ENCODE assay signal across 2 cellular contexts in the genomic region with DNA sequence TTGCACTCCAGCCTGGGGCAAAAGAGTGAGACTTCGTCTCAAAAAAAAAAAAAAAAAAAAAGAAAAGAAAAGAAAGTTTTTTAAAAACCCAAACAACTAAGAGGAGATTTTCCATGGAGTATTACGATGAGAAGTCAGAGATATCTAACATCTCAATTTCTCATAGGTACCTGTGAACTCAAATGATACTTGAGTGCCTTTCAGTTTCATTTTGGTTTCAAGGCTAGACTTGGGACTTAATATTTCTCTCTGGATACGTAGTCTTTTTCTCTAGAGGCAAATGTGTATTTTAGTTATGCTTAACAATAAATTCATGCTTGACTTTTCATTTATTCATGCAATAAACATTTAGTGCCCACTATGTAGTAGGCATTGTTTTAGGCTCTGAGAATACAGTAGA.
TF ChIP-seq lines count a peak whose summit lies in the region.

No MANE protein-coding gene starts in this region.

TF ChIP-seq in liver, 16 proteins besides CTCF, POLR2A, EP300 and RAD21:
- no peak for TF ChIP-seq HNF4G (IDR thresholded peaks at IDR 0.05)
- TF ChIP-seq, protein P1, sequence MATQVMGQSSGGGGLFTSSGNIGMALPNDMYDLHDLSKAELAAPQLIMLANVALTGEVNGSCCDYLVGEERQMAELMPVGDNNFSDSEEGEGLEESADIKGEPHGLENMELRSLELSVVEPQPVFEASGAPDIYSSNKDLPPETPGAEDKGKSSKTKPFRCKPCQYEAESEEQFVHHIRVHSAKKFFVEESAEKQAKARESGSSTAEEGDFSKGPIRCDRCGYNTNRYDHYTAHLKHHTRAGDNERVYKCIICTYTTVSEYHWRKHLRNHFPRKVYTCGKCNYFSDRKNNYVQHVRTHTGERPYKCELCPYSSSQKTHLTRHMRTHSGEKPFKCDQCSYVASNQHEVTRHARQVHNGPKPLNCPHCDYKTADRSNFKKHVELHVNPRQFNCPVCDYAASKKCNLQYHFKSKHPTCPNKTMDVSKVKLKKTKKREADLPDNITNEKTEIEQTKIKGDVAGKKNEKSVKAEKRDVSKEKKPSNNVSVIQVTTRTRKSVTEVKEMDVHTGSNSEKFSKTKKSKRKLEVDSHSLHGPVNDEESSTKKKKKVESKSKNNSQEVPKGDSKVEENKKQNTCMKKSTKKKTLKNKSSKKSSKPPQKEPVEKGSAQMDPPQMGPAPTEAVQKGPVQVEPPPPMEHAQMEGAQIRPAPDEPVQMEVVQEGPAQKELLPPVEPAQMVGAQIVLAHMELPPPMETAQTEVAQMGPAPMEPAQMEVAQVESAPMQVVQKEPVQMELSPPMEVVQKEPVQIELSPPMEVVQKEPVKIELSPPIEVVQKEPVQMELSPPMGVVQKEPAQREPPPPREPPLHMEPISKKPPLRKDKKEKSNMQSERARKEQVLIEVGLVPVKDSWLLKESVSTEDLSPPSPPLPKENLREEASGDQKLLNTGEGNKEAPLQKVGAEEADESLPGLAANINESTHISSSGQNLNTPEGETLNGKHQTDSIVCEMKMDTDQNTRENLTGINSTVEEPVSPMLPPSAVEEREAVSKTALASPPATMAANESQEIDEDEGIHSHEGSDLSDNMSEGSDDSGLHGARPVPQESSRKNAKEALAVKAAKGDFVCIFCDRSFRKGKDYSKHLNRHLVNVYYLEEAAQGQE (IDR thresholded peaks at IDR 0.05) = no peak
- TF ChIP-seq GABPA (IDR thresholded peaks at IDR 0.05 in 1 of 2, conservative IDR thresholded peaks at IDR 0.05 in 1 of 2) = no peak
- TF ChIP-seq NR2F2 (IDR thresholded peaks at IDR 0.05) = no peak
- peak in 1 of 2 donors; percentile 32 for TF ChIP-seq RXRA (IDR thresholded peaks at IDR 0.05)
- peak; percentile 12 to 28 for TF ChIP-seq HNF4A (conservative IDR thresholded peaks at IDR 0.05)

TF ChIP-seq in HepG2, 621 proteins besides CTCF, POLR2A, EP300 and RAD21:
- TF ChIP-seq HIVEP1 (CRISPR knock-in tag; IDR thresholded peaks at IDR 0.05) (no peak), RBM22 (optimal IDR thresholded peaks at IDR 0.05; ENCODE audit: low read length) (no peak), ESRRA (CRISPR knock-in tag; IDR thresholded peaks at IDR 0.05; ENCODE audit: low read depth) (no peak), ZNF138 (CRISPR knock-in tag; IDR thresholded peaks at IDR 0.05; ENCODE audit: low read depth) (no peak), FOXA1 (IDR thresholded peaks at IDR 0.05) (no peak), FOXA1 (CRISPR knock-in tag; IDR thresholded peaks at IDR 0.05) (no peak)
- TF ChIP-seq, protein P2, sequence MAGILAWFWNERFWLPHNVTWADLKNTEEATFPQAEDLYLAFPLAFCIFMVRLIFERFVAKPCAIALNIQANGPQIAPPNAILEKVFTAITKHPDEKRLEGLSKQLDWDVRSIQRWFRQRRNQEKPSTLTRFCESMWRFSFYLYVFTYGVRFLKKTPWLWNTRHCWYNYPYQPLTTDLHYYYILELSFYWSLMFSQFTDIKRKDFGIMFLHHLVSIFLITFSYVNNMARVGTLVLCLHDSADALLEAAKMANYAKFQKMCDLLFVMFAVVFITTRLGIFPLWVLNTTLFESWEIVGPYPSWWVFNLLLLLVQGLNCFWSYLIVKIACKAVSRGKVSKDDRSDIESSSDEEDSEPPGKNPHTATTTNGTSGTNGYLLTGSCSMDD (CRISPR knock-in tag; IDR thresholded peaks at IDR 0.05) = no peak
- TF ChIP-seq, protein P3, sequence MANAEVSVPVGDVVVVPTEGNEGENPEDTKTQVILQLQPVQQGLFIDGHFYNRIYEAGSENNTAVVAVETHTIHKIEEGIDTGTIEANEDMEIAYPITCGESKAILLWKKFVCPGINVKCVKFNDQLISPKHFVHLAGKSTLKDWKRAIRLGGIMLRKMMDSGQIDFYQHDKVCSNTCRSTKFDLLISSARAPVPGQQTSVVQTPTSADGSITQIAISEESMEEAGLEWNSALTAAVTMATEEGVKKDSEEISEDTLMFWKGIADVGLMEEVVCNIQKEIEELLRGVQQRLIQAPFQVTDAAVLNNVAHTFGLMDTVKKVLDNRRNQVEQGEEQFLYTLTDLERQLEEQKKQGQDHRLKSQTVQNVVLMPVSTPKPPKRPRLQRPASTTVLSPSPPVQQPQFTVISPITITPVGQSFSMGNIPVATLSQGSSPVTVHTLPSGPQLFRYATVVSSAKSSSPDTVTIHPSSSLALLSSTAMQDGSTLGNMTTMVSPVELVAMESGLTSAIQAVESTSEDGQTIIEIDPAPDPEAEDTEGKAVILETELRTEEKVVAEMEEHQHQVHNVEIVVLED (CRISPR knock-in tag; IDR thresholded peaks at IDR 0.05; ENCODE audit: borderline replicate concordance) = no peak
